Comparison of ENCODE assay signal across 23 cellular contexts in genomic region chr4:145153181-145153903, GRCh38. TPM values are rescaled to one million over a fixed set of nuclear protein-coding genes. Genes with fewer than 3 reads are reported as not detected.
DNase-seq lines count a peak whose midpoint lies in the region; ATAC-seq, FAIRE-seq and TF ChIP-seq lines count a peak whose summit lies in the region.
"Had no signal": no experiment of that assay in that cellular context is flagged by ENCODE, and none has a peak within 500 bp of the region (broad histone marks: within the 10 kb centered on the region; RNA-seq: fewer than 3 reads in every experiment).

No MANE protein-coding gene starts in this region.

- no peak for FAIRE-seq in pancreas (lab: Jason Lieb, UNC)
- FAIRE-seq: HepG2 had no signal

- no peak overlapping the region for H3K4me3 Mint-ChIP-seq in activated T-helper 2 cell treated with anti-CD3 and anti-CD28 coated beads, Interferon-gamma antibody, Interleukin-2, Interleukin-4, amounts not matched to agents 10 μg/mL and 5 μg/mL and 100 μg/mL, durations not matched to agents 14 hours and 24 hours and 36 hours (ENCODE audit: low read depth)
- no peak overlapping the region for H3K4me3 Mint-ChIP-seq in endodermal cell
- H3K4me3 Mint-ChIP-seq: activated CD4-positive, alpha-beta T cell treated with anti-CD3 and anti-CD28 coated beads, Interleukin-2, amount 10 ng/mL, durations not matched to agents 7 days and 5 days; naive B cell had no signal

- no peaks in the 10 kb centered on the region for H3K9me3 Mint-ChIP-seq in activated T-helper 2 cell treated with anti-CD3 and anti-CD28 coated beads, Interferon-gamma antibody, Interleukin-2, Interleukin-4, amounts not matched to agents 10 μg/mL and 5 μg/mL and 100 μg/mL, durations not matched to agents 14 hours and 24 hours and 36 hours
- peaks cover 3% of the 10 kb centered on the region for H3K9me3 Mint-ChIP-seq in endodermal cell
- H3K9me3 Mint-ChIP-seq: activated CD4-positive, alpha-beta T cell treated with anti-CD3 and anti-CD28 coated beads, Interleukin-2, amount 10 ng/mL, durations not matched to agents 7 days and 5 days; naive B cell had no signal

- peak overlapping the region in 11 of 12 donors; percentile 33 to 84 (median 61) for H3K27ac ChIP-seq in heart left ventricle
- H3K27ac ChIP-seq in pancreas = peak overlapping the region in 1 of 4 donors; percentile 37
- no peak overlapping the region for H3K27ac ChIP-seq in endodermal cell (ENCODE audit: low read depth, low read length)
- H3K27ac ChIP-seq: BLaER1 treated with 17β-estradiol and CSF1 and Interleukin-3, amounts not matched to agents 10 nM and 100 nM; HL-60; PC-9; SJCRH30; upper lobe of left lung had no signal

- peaks cover 32% of the 10 kb centered on the region for H3K4me1 Mint-ChIP-seq in activated T-helper 2 cell treated with anti-CD3 and anti-CD28 coated beads, Interferon-gamma antibody, Interleukin-2, Interleukin-4, amounts not matched to agents 10 μg/mL and 5 μg/mL and 100 μg/mL, durations not matched to agents 14 hours and 24 hours and 36 hours (ENCODE audit: low read depth)
- H3K4me1 Mint-ChIP-seq in endodermal cell = no peaks in the 10 kb centered on the region

- H3K4me1 ChIP-seq in heart left ventricle (peaks cover 0 to 22% (median 5%) of the 10 kb centered on the region in 12 donors), pancreas (peaks cover 0 to 12% (median 0%) of the 10 kb centered on the region in 3 donors), endodermal cell (ENCODE audit: control insufficient read depth, insufficient read depth, low read length) (no peaks in the 10 kb centered on the region)
- H3K4me1 ChIP-seq: Caco-2, SJCRH30 had no signal

- no peak overlapping the region for H3K9ac ChIP-seq in endodermal cell (ENCODE audit: extremely low read depth, low read length, poor library complexity, severe bottlenecking)

- DNase-seq in EH (ENCODE audit: low read depth) = peak; percentile 38
- no peak for DNase-seq in activated T-helper 2 cell treated with anti-CD3 and anti-CD28 coated beads, Interferon-gamma antibody, Interleukin-2, Interleukin-4, amounts not matched to agents 10 μg/mL and 5 μg/mL and 100 μg/mL, durations not matched to agents 14 hours and 24 hours and 36 hours (ENCODE audit: low spot score)
- peak in 1 of 5 donors; percentile 26 for DNase-seq in heart left ventricle
- no peak for DNase-seq in pancreas
- DNase-seq in NCI-H1436 treated with DMSO at 0.1 percent for 48 hours (lab: John Stamatoyannopoulos, UW) = no peak
- no peak for DNase-seq in NCI-H187 (lab: John Stamatoyannopoulos, UW)
- DNase-seq in endodermal cell = no peak
- DNase-seq: activated CD4-positive, alpha-beta T cell treated with anti-CD3 and anti-CD28 coated beads, Interleukin-2, amount 10 ng/mL, durations not matched to agents 7 days and 5 days; activated effector memory CD4-positive, alpha-beta T cell treated with anti-CD3 and anti-CD28 coated beads, Interleukin-2, amount 50 U/mL, for 16 hours; Caco-2; DND-41; dorsolateral prefrontal cortex; mesenchymal stem cell; naive B cell; NCI-H510A treated with DMSO at 0.1 percent for 48 hours; nucleus accumbens; PC-9; SJCRH30; upper lobe of left lung had no signal

- H3K4me3 ChIP-seq in heart left ventricle = no peak overlapping the region
- no peak overlapping the region for H3K4me3 ChIP-seq in pancreas
- no peak overlapping the region for H3K4me3 ChIP-seq in endodermal cell (ENCODE audit: low read length)
- H3K4me3 ChIP-seq: BLaER1 treated with 17β-estradiol and CSF1 and Interleukin-3, amounts not matched to agents 10 nM and 100 nM; dorsolateral prefrontal cortex; PC-9; SJCRH30; upper lobe of left lung had no signal

- intact Hi-C loops in activated T-helper 2 cell treated with anti-CD3 and anti-CD28 coated beads, Interferon-gamma antibody, Interleukin-2, Interleukin-4, amounts not matched to agents 10 μg/mL and 5 μg/mL and 100 μg/mL, durations not matched to agents 14 hours and 24 hours and 36 hours (cut with micrococcal nuclease) = loop anchor here (5.0 kb wide), 1 partner anchor 36 kb away; no protein-coding TSS in a partner anchor
- intact Hi-C loops in heart left ventricle (cut with DNase I) = loop anchor here in 7 of 10 donors (2.0 to 10.0 kb wide), 3 partner anchors 401 to 463 kb away; partner anchors contain the start of gene MMAA (in 4 of the 7)
- intact Hi-C loops in pancreas (cut with DNase I) = no loop called here

- H3K36me3 Mint-ChIP-seq in activated T-helper 2 cell treated with anti-CD3 and anti-CD28 coated beads, Interferon-gamma antibody, Interleukin-2, Interleukin-4, amounts not matched to agents 10 μg/mL and 5 μg/mL and 100 μg/mL, durations not matched to agents 14 hours and 24 hours and 36 hours (ENCODE audit: low read depth) = peaks cover 84% of the 10 kb centered on the region
- H3K36me3 Mint-ChIP-seq in endodermal cell (ENCODE audit: low read depth) = peaks cover 61% of the 10 kb centered on the region

- TF ChIP-seq CTCF in heart left ventricle (IDR thresholded peaks at IDR 0.05) (no peak), pancreas (IDR thresholded peaks at IDR 0.05) (no peak), endodermal cell (conservative IDR thresholded peaks at IDR 0.05) (no peak)

- H3K27me3 ChIP-seq in heart left ventricle = no peaks in the 10 kb centered on the region
- no peaks in the 10 kb centered on the region for H3K27me3 ChIP-seq in pancreas
- H3K27me3 ChIP-seq in endodermal cell (ENCODE audit: control insufficient read depth, insufficient read depth, low read length, poor library complexity, severe bottlenecking) = no peaks in the 10 kb centered on the region
- H3K27me3 ChIP-seq: BLaER1 treated with 17β-estradiol and CSF1 and Interleukin-3, amounts not matched to agents 10 nM and 100 nM; dorsolateral prefrontal cortex; SJCRH30; upper lobe of left lung had no signal

- TF ChIP-seq POLR2A in heart left ventricle (IDR thresholded peaks at IDR 0.05) = no peak

- ATAC-seq in heart left ventricle (peak; percentile 84 to 93 (median 90)), pancreas (peak; percentile 77 to 91 (median 84)), GM18517 (IDR thresholded peaks at IDR 0.05; ENCODE audit: unreplicated experiment) (no peak)
- ATAC-seq: HepG2 had no signal

- peaks cover 0 to 98% (median 81%) of the 10 kb centered on the region in 9 donors for H3K36me3 ChIP-seq in heart left ventricle
- H3K36me3 ChIP-seq in pancreas = peaks cover 6 to 28% (median 9%) of the 10 kb centered on the region in 3 donors
- peaks cover 87% of the 10 kb centered on the region for H3K36me3 ChIP-seq in endodermal cell (ENCODE audit: control insufficient read depth, insufficient read depth, low read length)

- WGBS in heart left ventricle, 4 donors = 54 to 56% (median 56%) methylated on average over 2 of the region's 2 CpGs
- 38 to 47% methylated on average over 2 of the region's 2 CpGs for WGBS in pancreas, 2 donors
- WGBS in endodermal cell (ENCODE audit: insufficient coverage in 1 of 2, insufficient read length in 1 of 2), 2 experiments = 97 to 100% methylated on average over 1 to 2 of the region's 2 CpGs

- H3K27me3 Mint-ChIP-seq in activated T-helper 2 cell treated with anti-CD3 and anti-CD28 coated beads, Interferon-gamma antibody, Interleukin-2, Interleukin-4, amounts not matched to agents 10 μg/mL and 5 μg/mL and 100 μg/mL, durations not matched to agents 14 hours and 24 hours and 36 hours (ENCODE audit: low read depth) = no peaks in the 10 kb centered on the region
- H3K27me3 Mint-ChIP-seq in endodermal cell (ENCODE audit: insufficient read depth) = no peaks in the 10 kb centered on the region
- H3K27me3 Mint-ChIP-seq: activated CD4-positive, alpha-beta T cell treated with anti-CD3 and anti-CD28 coated beads, Interleukin-2, amount 10 ng/mL, durations not matched to agents 7 days and 5 days; naive B cell had no signal

- H3K9me3 ChIP-seq in heart left ventricle (no peaks in the 10 kb centered on the region), pancreas (no peaks in the 10 kb centered on the region), endodermal cell (ENCODE audit: control insufficient read depth, low read length) (no peaks in the 10 kb centered on the region)
- H3K9me3 ChIP-seq: BLaER1 treated with 17β-estradiol and CSF1 and Interleukin-3, amounts not matched to agents 10 nM and 100 nM; Caco-2; SJCRH30; upper lobe of left lung had no signal

- H3K27ac Mint-ChIP-seq in activated T-helper 2 cell treated with anti-CD3 and anti-CD28 coated beads, Interferon-gamma antibody, Interleukin-2, Interleukin-4, amounts not matched to agents 10 μg/mL and 5 μg/mL and 100 μg/mL, durations not matched to agents 14 hours and 24 hours and 36 hours = peak overlapping the region; percentile 49
- H3K27ac Mint-ChIP-seq in endodermal cell = no peak overlapping the region

RNA-seq across cellular contexts. Expression of gene OTUD4, which starts 27.0 kb away (rescaled TPM):
- total RNA-seq in activated T-helper 2 cell treated with anti-CD3 and anti-CD28 coated beads, Interferon-gamma antibody, Interleukin-2, Interleukin-4, amounts not matched to agents 10 μg/mL and 5 μg/mL and 100 μg/mL, durations not matched to agents 14 hours and 24 hours and 36 hours = 71.7 and 80.4 TPM in 2 replicates
- 10 to 100 TPM; 23.9 to 42.1 (median 31.1) TPM for total RNA-seq in heart left ventricle
- 10 to 100 TPM in 1 of 2 donors, 1 to 10 TPM in 1; 7.7 to 26.8 TPM for polyA plus RNA-seq in heart left ventricle
- total RNA-seq in pancreas = 10 to 100 TPM; 10.7 to 25.6 (median 13.7) TPM
- 1 to 10 TPM; 6.9 to 9.3 TPM for polyA plus RNA-seq in pancreas
- total RNA-seq in endodermal cell = 10 to 100 TPM; 49.6 to 55.5 TPM
- 28.3 TPM for polyA plus RNA-seq in endodermal cell (2013, experiment 1 of 2)
- polyA plus RNA-seq in endodermal cell (2013, experiment 2 of 2) = 26.1 TPM

RNA-seq across cellular contexts. Expression of gene ABCE1, which starts 55.2 kb away (rescaled TPM):
- total RNA-seq in activated T-helper 2 cell treated with anti-CD3 and anti-CD28 coated beads, Interferon-gamma antibody, Interleukin-2, Interleukin-4, amounts not matched to agents 10 μg/mL and 5 μg/mL and 100 μg/mL, durations not matched to agents 14 hours and 24 hours and 36 hours = 162 and 173 TPM in 2 replicates
- 10 to 100 TPM; 32.0 to 48.9 (median 40.1) TPM for total RNA-seq in heart left ventricle
- 10 to 100 TPM; 12.7 to 45.7 TPM for polyA plus RNA-seq in heart left ventricle
- total RNA-seq in pancreas = 10 to 100 TPM; 25.1 to 51.8 (median 33.3) TPM
- polyA plus RNA-seq in pancreas = 10 to 100 TPM in 1 of 2 donors, 1 to 10 TPM in 1; 9.6 to 16.6 TPM
- 10 to 100 TPM; 67.2 to 80.7 TPM for total RNA-seq in endodermal cell
- 88.1 TPM for polyA plus RNA-seq in endodermal cell (2013, experiment 1 of 2)
- polyA plus RNA-seq in endodermal cell (2013, experiment 2 of 2) = 82.6 TPM

RNA-seq across cellular contexts. Expression of gene ANAPC10, which starts 55.3 kb away (rescaled TPM):
- total RNA-seq in activated T-helper 2 cell treated with anti-CD3 and anti-CD28 coated beads, Interferon-gamma antibody, Interleukin-2, Interleukin-4, amounts not matched to agents 10 μg/mL and 5 μg/mL and 100 μg/mL, durations not matched to agents 14 hours and 24 hours and 36 hours = 28.0 and 29.4 TPM in 2 replicates
- total RNA-seq in heart left ventricle (10 to 100 TPM; 12.3 to 26.9 (median 13.6) TPM), pancreas (10 to 100 TPM in 1 of 6 donors, 1 to 10 TPM in 5; 5.8 to 11.0 (median 8.3) TPM), endodermal cell (10 to 100 TPM; 25.0 to 29.6 TPM)
- polyA plus RNA-seq in heart left ventricle (10 to 100 TPM; 13.0 to 20.7 TPM), pancreas (10 to 100 TPM in 1 of 2 donors, 1 to 10 TPM in 1; 5.3 to 11.1 TPM)
- polyA plus RNA-seq in endodermal cell (2013, experiment 1 of 2) = 23.2 TPM
- polyA plus RNA-seq in endodermal cell (2013, experiment 2 of 2) = 30.3 TPM

Comparison
In these comparisons a context has a peak if more than half of its experiments do, and no peak if none do; other contexts are left out.
1. intact Hi-C loops: an anchor here in activated T-helper 2 cell treated with anti-CD3 and anti-CD28 coated beads, Interferon-gamma antibody, Interleukin-2, Interleukin-4, amounts not matched to agents 10 μg/mL and 5 μg/mL and 100 μg/mL, durations not matched to agents 14 hours and 24 hours and 36 hours (5.0 kb wide) and heart left ventricle (2.0 to 10.0 kb wide); none called in pancreas.